In genomic region chr3:25586167-25586505, GRCh38 we compare ENCODE assay signal across 17 cellular contexts.
A peak's percentile ranks its signal among the peaks of the same experiment; 100 is the strongest.
DNase-seq lines count a peak whose midpoint lies in the region; ATAC-seq and TF ChIP-seq lines count a peak whose summit lies in the region.
"Had no signal": no experiment of that assay in that cellular context is flagged by ENCODE, and none has a peak within 500 bp of the region (broad histone marks: within the 10 kb centered on the region; RNA-seq: fewer than 3 reads in every experiment).

No MANE protein-coding gene starts in this region.

- H3F3A ChIP-seq in neural progenitor cell (ENCODE audit: low read depth), result no peaks in the 10 kb centered on the region

- H3K4me3 Mint-ChIP-seq in activated naive CD4-positive, alpha-beta T cell treated with anti-CD3 and anti-CD28 coated beads, Interleukin-2, amount 50 U/mL, for 24 hours, result no peak overlapping the region
- H3K4me3 Mint-ChIP-seq in activated naive CD4-positive, alpha-beta T cell treated with anti-CD3 and anti-CD28 coated beads, Interleukin-2, amount 10 ng/mL, durations not matched to agents 7 days and 5 days, result no peak overlapping the region
- H3K4me3 Mint-ChIP-seq in neural progenitor cell, result no peak overlapping the region
- H3K4me3 Mint-ChIP-seq in progenitor cell of endocrine pancreas (ENCODE audit: low read depth), result no peak overlapping the region
- no peak overlapping the region for H3K4me3 Mint-ChIP-seq in activated CD4-positive, alpha-beta T cell treated with anti-CD3 and anti-CD28 coated beads, Interleukin-2, amount 10 ng/mL, durations not matched to agents 7 days and 5 days
- H3K4me3 Mint-ChIP-seq: CD4-positive, alpha-beta T cell; GM23338 had no signal

- H3K4me2 ChIP-seq in neural progenitor cell, result no peak overlapping the region
- H3K4me2 ChIP-seq: A549, GM23338 had no signal

- CTCF ChIA-PET in activated naive CD4-positive, alpha-beta T cell treated with anti-CD3 and anti-CD28 coated beads, Interleukin-2, amount 10 ng/mL, durations not matched to agents 7 days and 5 days (lab: Charles Lee), result interaction anchor here (1.0 to 1.1 kb wide), 2 partner anchors 10 to 325 kb away, joined by 3 to 4 read pairs; no protein-coding TSS in a partner anchor
- CTCF ChIA-PET in activated CD4-positive, alpha-beta T cell treated with anti-CD3 and anti-CD28 coated beads, Interleukin-2, amount 10 ng/mL, durations not matched to agents 7 days and 5 days (lab: Charles Lee), result no interaction called here

- no peaks in the 10 kb centered on the region for H3K79me2 ChIP-seq in neural progenitor cell (ENCODE audit: low read depth)

- no peaks in the 10 kb centered on the region for H3K36me3 ChIP-seq in neural progenitor cell

- no peaks in the 10 kb centered on the region for H3K9me3 ChIP-seq in neural progenitor cell (ENCODE audit: low read depth)
- H3K9me3 ChIP-seq: A549 had no signal

- no peaks in the 10 kb centered on the region for H3K4me1 Mint-ChIP-seq in activated naive CD4-positive, alpha-beta T cell treated with anti-CD3 and anti-CD28 coated beads, Interleukin-2, amount 50 U/mL, for 24 hours
- no peaks in the 10 kb centered on the region for H3K4me1 Mint-ChIP-seq in activated naive CD4-positive, alpha-beta T cell treated with anti-CD3 and anti-CD28 coated beads, Interleukin-2, amount 10 ng/mL, durations not matched to agents 7 days and 5 days
- H3K4me1 Mint-ChIP-seq in neural progenitor cell (peaks cover 34% of the 10 kb centered on the region), progenitor cell of endocrine pancreas (ENCODE audit: low read depth) (peaks cover 10% of the 10 kb centered on the region)
- no peaks in the 10 kb centered on the region for H3K4me1 Mint-ChIP-seq in activated CD4-positive, alpha-beta T cell treated with anti-CD3 and anti-CD28 coated beads, Interleukin-2, amount 10 ng/mL, durations not matched to agents 7 days and 5 days

- ATAC-seq in GM18907 (IDR thresholded peaks at IDR 0.05; ENCODE audit: unreplicated experiment), result no peak
- ATAC-seq: A549, GM23338 had no signal

- no peaks in the 10 kb centered on the region for H4K20me1 ChIP-seq in neural progenitor cell (ENCODE audit: low read depth)

- H3K27me3 ChIP-seq in neural progenitor cell, result no peaks in the 10 kb centered on the region

- no peaks in the 10 kb centered on the region for H3K36me3 Mint-ChIP-seq in activated naive CD4-positive, alpha-beta T cell treated with anti-CD3 and anti-CD28 coated beads, Interleukin-2, amount 50 U/mL, for 24 hours
- no peaks in the 10 kb centered on the region for H3K36me3 Mint-ChIP-seq in activated naive CD4-positive, alpha-beta T cell treated with anti-CD3 and anti-CD28 coated beads, Interleukin-2, amount 10 ng/mL, durations not matched to agents 7 days and 5 days
- H3K36me3 Mint-ChIP-seq in neural progenitor cell, result no peaks in the 10 kb centered on the region
- H3K36me3 Mint-ChIP-seq in progenitor cell of endocrine pancreas (ENCODE audit: insufficient read depth), result peaks cover 22% of the 10 kb centered on the region
- H3K36me3 Mint-ChIP-seq in activated CD4-positive, alpha-beta T cell treated with anti-CD3 and anti-CD28 coated beads, Interleukin-2, amount 10 ng/mL, durations not matched to agents 7 days and 5 days (ENCODE audit: low read depth), result no peaks in the 10 kb centered on the region

- H3K27ac ChIP-seq in neural progenitor cell, result no peak overlapping the region
- H3K27ac ChIP-seq: 22Rv1, C4-2B had no signal

- TF ChIP-seq CTCF in neural progenitor cell (IDR thresholded peaks at IDR 0.05) (no peak), progenitor cell of endocrine pancreas (IDR thresholded peaks at IDR 0.05; ENCODE audit: unreplicated experiment) (no peak)

- no peak overlapping the region for H2AFZ ChIP-seq in neural progenitor cell (replicated peaks)
- H2AFZ ChIP-seq: GM23338 had no signal

- POLR2A ChIA-PET in activated CD4-positive, alpha-beta T cell treated with anti-CD3 and anti-CD28 coated beads, Interleukin-2, amount 10 ng/mL, durations not matched to agents 7 days and 5 days (lab: Charles Lee), result no interaction called here

- no peaks in the 10 kb centered on the region for H3K9me3 Mint-ChIP-seq in activated naive CD4-positive, alpha-beta T cell treated with anti-CD3 and anti-CD28 coated beads, Interleukin-2, amount 50 U/mL, for 24 hours
- no peaks in the 10 kb centered on the region for H3K9me3 Mint-ChIP-seq in activated naive CD4-positive, alpha-beta T cell treated with anti-CD3 and anti-CD28 coated beads, Interleukin-2, amount 10 ng/mL, durations not matched to agents 7 days and 5 days
- H3K9me3 Mint-ChIP-seq in neural progenitor cell (no peaks in the 10 kb centered on the region), progenitor cell of endocrine pancreas (ENCODE audit: low read depth) (no peaks in the 10 kb centered on the region)
- H3K9me3 Mint-ChIP-seq in activated CD4-positive, alpha-beta T cell treated with anti-CD3 and anti-CD28 coated beads, Interleukin-2, amount 10 ng/mL, durations not matched to agents 7 days and 5 days, result no peaks in the 10 kb centered on the region
- H3K9me3 Mint-ChIP-seq: CD4-positive, alpha-beta T cell; GM23338 had no signal

- no peaks in the 10 kb centered on the region for H3K27me3 Mint-ChIP-seq in activated naive CD4-positive, alpha-beta T cell treated with anti-CD3 and anti-CD28 coated beads, Interleukin-2, amount 50 U/mL, for 24 hours
- no peaks in the 10 kb centered on the region for H3K27me3 Mint-ChIP-seq in activated naive CD4-positive, alpha-beta T cell treated with anti-CD3 and anti-CD28 coated beads, Interleukin-2, amount 10 ng/mL, durations not matched to agents 7 days and 5 days
- H3K27me3 Mint-ChIP-seq in neural progenitor cell (ENCODE audit: insufficient read depth, low read depth) (peaks cover 10% of the 10 kb centered on the region), progenitor cell of endocrine pancreas (no peaks in the 10 kb centered on the region)
- H3K27me3 Mint-ChIP-seq in activated CD4-positive, alpha-beta T cell treated with anti-CD3 and anti-CD28 coated beads, Interleukin-2, amount 10 ng/mL, durations not matched to agents 7 days and 5 days, result no peaks in the 10 kb centered on the region

- no peaks in the 10 kb centered on the region for H3K4me1 ChIP-seq in neural progenitor cell

- no peak overlapping the region for H3K9ac ChIP-seq in neural progenitor cell

- peak overlapping the region; percentile 61 for H3K27ac Mint-ChIP-seq in activated naive CD4-positive, alpha-beta T cell treated with anti-CD3 and anti-CD28 coated beads, Interleukin-2, amount 50 U/mL, for 24 hours
- H3K27ac Mint-ChIP-seq in activated naive CD4-positive, alpha-beta T cell treated with anti-CD3 and anti-CD28 coated beads, Interleukin-2, amount 10 ng/mL, durations not matched to agents 7 days and 5 days, result no peak overlapping the region
- peak overlapping the region; percentile 38 for H3K27ac Mint-ChIP-seq in neural progenitor cell
- H3K27ac Mint-ChIP-seq in progenitor cell of endocrine pancreas, result peak overlapping the region; percentile 53
- H3K27ac Mint-ChIP-seq in activated CD4-positive, alpha-beta T cell treated with anti-CD3 and anti-CD28 coated beads, Interleukin-2, amount 10 ng/mL, durations not matched to agents 7 days and 5 days, result no peak overlapping the region
- H3K27ac Mint-ChIP-seq: CD4-positive, alpha-beta T cell; GM23338 had no signal

- no peak overlapping the region for H3K4me3 ChIP-seq in neural progenitor cell
- H3K4me3 ChIP-seq: A549, GM23338 had no signal

- DNase-seq in activated naive CD4-positive, alpha-beta T cell treated with anti-CD3 and anti-CD28 coated beads, Interleukin-2, amount 10 ng/mL, durations not matched to agents 7 days and 5 days, result no peak
- DNase-seq in neural progenitor cell (ENCODE audit: low spot score) (no peak), progenitor cell of endocrine pancreas (ENCODE audit: low spot score, unreplicated experiment) (no peak), NCI-H2196 (lab: John Stamatoyannopoulos, UW; ENCODE audit: unreplicated experiment) (no peak)
- no peak for DNase-seq in activated CD4-positive, alpha-beta T cell treated with anti-CD3 and anti-CD28 coated beads, Interleukin-2, amount 10 ng/mL, durations not matched to agents 7 days and 5 days
- DNase-seq: AML-193; CD4-positive, alpha-beta T cell; DMS153; DMS79; GDM1; HCEC 1CT had no signal

Comparison
In these comparisons a context has a peak if more than half of its experiments do, and no peak if none do; other contexts are left out.
1. H3K27ac Mint-ChIP-seq: peak in activated naive CD4-positive, alpha-beta T cell treated with anti-CD3 and anti-CD28 coated beads, Interleukin-2, amount 50 U/mL, for 24 hours (single experiment), neural progenitor cell (single experiment) and progenitor cell of endocrine pancreas (single experiment); none in activated naive CD4-positive, alpha-beta T cell treated with anti-CD3 and anti-CD28 coated beads, Interleukin-2, amount 10 ng/mL, durations not matched to agents 7 days and 5 days (single experiment) and activated CD4-positive, alpha-beta T cell treated with anti-CD3 and anti-CD28 coated beads, Interleukin-2, amount 10 ng/mL, durations not matched to agents 7 days and 5 days (single experiment).